Comparison of ENCODE assay signal across 10 cellular contexts in genomic region chr11:104653011-104653806, GRCh38.
DNase-seq lines count a peak whose midpoint lies in the region; ATAC-seq, FAIRE-seq and TF ChIP-seq lines count a peak whose summit lies in the region.
"Had no signal": no experiment of that assay in that cellular context is flagged by ENCODE, and none has a peak within 500 bp of the region (broad histone marks: within the 10 kb centered on the region; RNA-seq: fewer than 3 reads in every experiment).

No MANE protein-coding gene starts in this region.

- peaks cover 5% of the 10 kb centered on the region; the same call in 1 of the 2 replicates for H3K9me3 ChIP-seq in Panc1 (ENCODE audit: control insufficient read depth, insufficient read depth, low read depth, low read length)

- in situ Hi-C loops in Panc1 (cut with HindIII; ENCODE audit: low pct_unique_long_range_greater_than_20kb, low sequenced_read_pairs) = no loop called here

- no peak overlapping the region for H3K4me3 Mint-ChIP-seq in activated T-cell treated with anti-CD3 and anti-CD28 coated beads, Interleukin-2, amount 50 U/mL, for 72 hours
- no peak overlapping the region for H3K4me3 Mint-ChIP-seq in activated T-cell treated with anti-CD3 and anti-CD28 coated beads, Interleukin-2, amount 50 U/mL, for 24 hours
- H3K4me3 Mint-ChIP-seq in stimulated activated effector memory CD8-positive, alpha-beta T cell treated with anti-CD3 and anti-CD28 coated beads, Interleukin-12 subunit alpha, Interleukin-12 subunit beta, amount 100 ng/mL, for 72 hours = peak overlapping the region; percentile 32

- POLR2A ChIA-PET in Panc1 (lab: Charles Lee) = no interaction called here

- peak; percentile 10 to 20 for DNase-seq in activated T-cell treated with anti-CD3 and anti-CD28 coated beads, Interleukin-2, amount 50 U/mL, for 72 hours
- DNase-seq in activated T-cell treated with anti-CD3 and anti-CD28 coated beads, Interleukin-2, amount 50 U/mL, for 24 hours = no peak
- DNase-seq in Panc1 (ENCODE audit: low read depth, low spot score) (no peak), erythroblast (lab: John Stamatoyannopoulos, UW) (peak; percentile 3), midbrain (lab: John Stamatoyannopoulos, UW) (no peak), DMS153 treated with DMSO at 0.1 percent for 48 hours (lab: John Stamatoyannopoulos, UW; ENCODE audit: unreplicated experiment) (no peak), H54 (ENCODE audit: insufficient read length, low spot score) (no peak)
- peak; percentile 4 to 59 for DNase-seq in stimulated activated effector memory CD8-positive, alpha-beta T cell treated with anti-CD3 and anti-CD28 coated beads, Interleukin-12 subunit alpha, Interleukin-12 subunit beta, amount 100 ng/mL, for 72 hours (ENCODE audit: low spot score in 2 of 2)
- DNase-seq: kidney glomerular epithelial cell, NCI-H1436 had no signal

- BruUV-seq in Panc1 (replicated peaks; lab: Mats Ljungman, UMichigan) = no TSS peak

- no peak overlapping the region for H3K4me3 ChIP-seq in Panc1 (ENCODE audit: low read depth in 2 of 2, low read length in 2 of 2)

- no peak for TF ChIP-seq CTCF in Panc1 (IDR thresholded peaks at IDR 0.05)

- H3K36me3 ChIP-seq in Panc1 (ENCODE audit: control insufficient read depth, insufficient read depth, low read length) = no peaks in the 10 kb centered on the region

- H3K4me1 ChIP-seq in Panc1 (ENCODE audit: control insufficient read depth, insufficient read depth, low read length) = no peaks in the 10 kb centered on the region

- no peak overlapping the region for H3K27ac ChIP-seq in Panc1 (ENCODE audit: low read length)

- ATAC-seq in activated T-cell treated with anti-CD3 and anti-CD28 coated beads, Interleukin-2, amount 50 U/mL, for 72 hours (replicated peaks in 1 of 2) = peak; percentile 67 to 82
- 0 out of 2 replicates have a peak, but pooled peaks have one; percentile 26 for ATAC-seq in Panc1
- ATAC-seq in stimulated activated effector memory CD8-positive, alpha-beta T cell treated with anti-CD3 and anti-CD28 coated beads, Interleukin-12 subunit alpha, Interleukin-12 subunit beta, amount 100 ng/mL, for 72 hours = peak; percentile 94

- H3K36me3 Mint-ChIP-seq in activated T-cell treated with anti-CD3 and anti-CD28 coated beads, Interleukin-2, amount 50 U/mL, for 72 hours (ENCODE audit: insufficient read depth in 2 of 2) = peaks cover 1 to 12% of the 10 kb centered on the region in 2 donors
- H3K36me3 Mint-ChIP-seq in activated T-cell treated with anti-CD3 and anti-CD28 coated beads, Interleukin-2, amount 50 U/mL, for 24 hours (ENCODE audit: low read depth) = peaks cover 3% of the 10 kb centered on the region
- H3K36me3 Mint-ChIP-seq in stimulated activated effector memory CD8-positive, alpha-beta T cell treated with anti-CD3 and anti-CD28 coated beads, Interleukin-12 subunit alpha, Interleukin-12 subunit beta, amount 100 ng/mL, for 72 hours = peaks cover 5% of the 10 kb centered on the region

- H3K9me3 Mint-ChIP-seq in activated T-cell treated with anti-CD3 and anti-CD28 coated beads, Interleukin-2, amount 50 U/mL, for 72 hours = peaks cover 3 to 5% of the 10 kb centered on the region in 2 donors
- H3K9me3 Mint-ChIP-seq in activated T-cell treated with anti-CD3 and anti-CD28 coated beads, Interleukin-2, amount 50 U/mL, for 24 hours = peaks cover 13% of the 10 kb centered on the region
- peaks cover 2% of the 10 kb centered on the region for H3K9me3 Mint-ChIP-seq in stimulated activated effector memory CD8-positive, alpha-beta T cell treated with anti-CD3 and anti-CD28 coated beads, Interleukin-12 subunit alpha, Interleukin-12 subunit beta, amount 100 ng/mL, for 72 hours

- intact Hi-C loops in Panc1 (cut with micrococcal nuclease; ENCODE audit: unreplicated experiment) = no loop called here

- no peaks in the 10 kb centered on the region for H3K27me3 Mint-ChIP-seq in activated T-cell treated with anti-CD3 and anti-CD28 coated beads, Interleukin-2, amount 50 U/mL, for 72 hours (ENCODE audit: low read depth)
- no peaks in the 10 kb centered on the region for H3K27me3 Mint-ChIP-seq in activated T-cell treated with anti-CD3 and anti-CD28 coated beads, Interleukin-2, amount 50 U/mL, for 24 hours

- H3K27ac Mint-ChIP-seq in activated T-cell treated with anti-CD3 and anti-CD28 coated beads, Interleukin-2, amount 50 U/mL, for 72 hours = no peak overlapping the region
- H3K27ac Mint-ChIP-seq in activated T-cell treated with anti-CD3 and anti-CD28 coated beads, Interleukin-2, amount 50 U/mL, for 24 hours = no peak overlapping the region
- peak overlapping the region; percentile 51 for H3K27ac Mint-ChIP-seq in stimulated activated effector memory CD8-positive, alpha-beta T cell treated with anti-CD3 and anti-CD28 coated beads, Interleukin-12 subunit alpha, Interleukin-12 subunit beta, amount 100 ng/mL, for 72 hours

- peaks cover 52% of the 10 kb centered on the region for H3K4me1 Mint-ChIP-seq in activated T-cell treated with anti-CD3 and anti-CD28 coated beads, Interleukin-2, amount 50 U/mL, for 72 hours (ENCODE audit: low read depth)
- H3K4me1 Mint-ChIP-seq in activated T-cell treated with anti-CD3 and anti-CD28 coated beads, Interleukin-2, amount 50 U/mL, for 24 hours (ENCODE audit: low read depth) = peaks cover 47% of the 10 kb centered on the region
- H3K4me1 Mint-ChIP-seq in stimulated activated effector memory CD8-positive, alpha-beta T cell treated with anti-CD3 and anti-CD28 coated beads, Interleukin-12 subunit alpha, Interleukin-12 subunit beta, amount 100 ng/mL, for 72 hours = peaks cover 26% of the 10 kb centered on the region

- no peaks in the 10 kb centered on the region for H3K27me3 ChIP-seq in Panc1 (ENCODE audit: control insufficient read depth, insufficient read depth, low read length)

- no peak for FAIRE-seq in H54 (lab: Jason Lieb, UNC)

- TF ChIP-seq POLR2A in erythroblast (IDR thresholded peaks at IDR 0.05; ENCODE audit: low read length) = no peak
- no peak for TF ChIP-seq POLR2A in H54 (IDR thresholded peaks at IDR 0.05; ENCODE audit: low read depth, low read length)

- CTCF ChIA-PET in Panc1 (lab: Charles Lee) = no interaction called here

Comparison
In these comparisons a context has a peak if more than half of its experiments do, and no peak if none do; other contexts are left out.
1. DNase-seq: peak in activated T-cell treated with anti-CD3 and anti-CD28 coated beads, Interleukin-2, amount 50 U/mL, for 72 hours (2 of 2), erythroblast (2 of 2) and stimulated activated effector memory CD8-positive, alpha-beta T cell treated with anti-CD3 and anti-CD28 coated beads, Interleukin-12 subunit alpha, Interleukin-12 subunit beta, amount 100 ng/mL, for 72 hours (2 of 2); none in activated T-cell treated with anti-CD3 and anti-CD28 coated beads, Interleukin-2, amount 50 U/mL, for 24 hours (single experiment), Panc1 (single experiment), midbrain (single experiment), DMS153 treated with DMSO at 0.1 percent for 48 hours (single experiment) and H54 (single experiment).
2. ATAC-seq: peak in every context shown above with its lines; median percentile 94 in stimulated activated effector memory CD8-positive, alpha-beta T cell treated with anti-CD3 and anti-CD28 coated beads, Interleukin-12 subunit alpha, Interleukin-12 subunit beta, amount 100 ng/mL, for 72 hours; 74 in activated T-cell treated with anti-CD3 and anti-CD28 coated beads, Interleukin-2, amount 50 U/mL, for 72 hours; 26 in Panc1.